9 cellular contexts compared by ENCODE assay signal in genomic region chr4:151074416-151074916, GRCh38.
"Had no signal": no experiment of that assay in that cellular context is flagged by ENCODE, and none has a peak within 500 bp of the region (broad histone marks: within the 10 kb centered on the region; RNA-seq: fewer than 3 reads in every experiment).

No MANE protein-coding gene starts in this region.

- DNase-seq: GM23248, GOT3, H7, HFFc6, IMR-90, KG1 had no signal

- ATAC-seq: HCT116 had no signal

- H3K4me3 ChIP-seq: GM23248, HAP-1 had no signal

- H3K27ac Mint-ChIP-seq: HFFc6 had no signal

- H3K4me3 Mint-ChIP-seq: HFFc6 had no signal

- H3K9me3 ChIP-seq: HAP-1 had no signal

- H3K27ac ChIP-seq: GM23248, HL-60 had no signal

- H3K9ac ChIP-seq: GM23248 had no signal

- H2AFZ ChIP-seq: GM23248 had no signal

- H3K4me1 ChIP-seq: HAP-1 had no signal

- H3K9me3 Mint-ChIP-seq: HFFc6 had no signal

- H3K36me3 ChIP-seq: HAP-1 had no signal
